In genomic region chr7:130512026-130512425, GRCh38 we compare ENCODE assay signal across 1 cellular context. TPM values are rescaled to one million over a fixed set of nuclear protein-coding genes. Genes with fewer than 3 reads are reported as not detected.
"Had no signal": no experiment of that assay in that cellular context is flagged by ENCODE, and none has a peak within 500 bp of the region (broad histone marks: within the 10 kb centered on the region; RNA-seq: fewer than 3 reads in every experiment).

No MANE protein-coding gene starts in this region.

RNA-seq across cellular contexts. Expression of gene MEST, which starts 20.1 kb away (rescaled TPM):
- total RNA-seq: SK-MEL-5 had no signal
